Comparison of ENCODE assay signal across 1 cellular context in genomic region chr17:27593232-27593856, GRCh38.
TF ChIP-seq lines count a peak whose summit lies in the region.

No MANE protein-coding gene starts in this region.

TF ChIP-seq in GM12878, 131 proteins besides CTCF, POLR2A, EP300 and RAD21:
- no peak for TF ChIP-seq SKIL (IDR thresholded peaks at IDR 0.05; ENCODE audit: low read depth, poor library complexity, severe bottlenecking)
- no peak for TF ChIP-seq SMAD5 (IDR thresholded peaks at IDR 0.05; ENCODE audit: low read depth)
- no peak for TF ChIP-seq E2F8 (IDR thresholded peaks at IDR 0.05; ENCODE audit: low read depth, partially characterized antibody)
- TF ChIP-seq NFYA (IDR thresholded peaks at IDR 0.05; ENCODE audit: borderline replicate concordance, low read depth, low read length), result no peak
- TF ChIP-seq EZH2 (IDR thresholded peaks at IDR 0.05; ENCODE audit: borderline replicate concordance, control insufficient read depth, low read depth, low read length), result no peak
- no peak for TF ChIP-seq YBX1 (IDR thresholded peaks at IDR 0.05)
- no peak for TF ChIP-seq PRDM15 (CRISPR knock-in tag; IDR thresholded peaks at IDR 0.05)
- no peak for TF ChIP-seq ZNF274 (IDR thresholded peaks at IDR 0.05; ENCODE audit: insufficient read depth, insufficient read length)
- TF ChIP-seq RAD51 (IDR thresholded peaks at IDR 0.05), result no peak
- TF ChIP-seq DPF2 (IDR thresholded peaks at IDR 0.05), result no peak
